8 cellular contexts compared by ENCODE assay signal in the genomic region with DNA sequence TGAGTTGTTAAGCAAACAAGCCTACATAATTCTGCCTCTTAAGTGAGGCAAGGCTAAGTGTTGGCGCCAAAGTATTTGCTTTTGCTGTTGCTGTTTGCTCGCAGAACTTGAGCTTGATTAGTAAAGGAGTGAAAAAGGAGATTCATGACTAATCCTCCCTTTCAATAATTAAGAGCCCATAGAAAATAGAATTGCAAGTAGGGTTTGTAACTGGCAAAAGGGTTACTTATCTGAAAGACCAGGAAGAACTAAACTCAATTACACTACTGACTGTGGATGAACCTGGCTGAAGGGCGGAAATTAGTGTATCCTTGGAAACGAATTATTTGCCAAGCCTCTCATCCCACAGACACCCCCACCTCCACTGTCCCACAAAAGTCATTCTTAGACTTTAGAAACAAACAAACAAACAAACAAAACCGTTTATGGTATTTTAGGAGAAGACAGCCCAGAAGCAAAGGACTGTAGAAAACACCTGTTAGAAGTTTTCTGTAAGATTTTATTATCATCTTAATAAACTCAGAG. TPM values are rescaled to one million over a fixed set of nuclear protein-coding genes. Genes with fewer than 3 reads are reported as not detected.
DNase-seq lines count a peak whose midpoint lies in the region; ATAC-seq and TF ChIP-seq lines count a peak whose summit lies in the region.

No MANE protein-coding gene starts in this region.

- intact Hi-C loops in esophagus squamous epithelium (cut with DNase I): no loop called here
- intact Hi-C loops in prostate gland (cut with DNase I): loop anchor here (5.0 kb wide), 1 partner anchor 127 kb away; a partner anchor contains a TSS

- H4K20me1 ChIP-seq in DND-41 (ENCODE audit: insufficient read depth, low read length): no peaks in the 10 kb centered on the region

- CTCF ChIA-PET in HEK293T (lab: Yijun Ruan, JAX): no interaction called here

- ATAC-seq in DND-41 (ENCODE audit: insufficient read depth, low read depth): no peak
- ATAC-seq in HG02885 (IDR thresholded peaks at IDR 0.05; ENCODE audit: poor library complexity, unreplicated experiment): no peak

- TF ChIP-seq CTCF in DND-41 (IDR thresholded peaks at IDR 0.05; ENCODE audit: borderline replicate concordance, extremely low read depth, low read length, poor library complexity, severe bottlenecking): no peak
- TF ChIP-seq CTCF in Peyer's patch (IDR thresholded peaks at IDR 0.05): no peak
- no peak for TF ChIP-seq CTCF in esophagus squamous epithelium (IDR thresholded peaks at IDR 0.05)
- TF ChIP-seq CTCF in prostate gland (IDR thresholded peaks at IDR 0.05): no peak

- H3K79me2 ChIP-seq in DND-41 (ENCODE audit: insufficient read depth, low read length): no peaks in the 10 kb centered on the region

- H3K36me3 ChIP-seq in DND-41 (ENCODE audit: insufficient read depth, low read length) (no peaks in the 10 kb centered on the region), Peyer's patch (no peaks in the 10 kb centered on the region), esophagus squamous epithelium (no peaks in the 10 kb centered on the region), prostate gland (no peaks in the 10 kb centered on the region)

- H3K27me3 ChIP-seq in DND-41 (ENCODE audit: insufficient read depth, low read length, poor library complexity) (peaks cover 70% of the 10 kb centered on the region), Peyer's patch (no peaks in the 10 kb centered on the region), esophagus squamous epithelium (no peaks in the 10 kb centered on the region), prostate gland (replicated peaks; ENCODE audit: insufficient read depth) (no peaks in the 10 kb centered on the region)

- peaks cover 17% of the 10 kb centered on the region for H3K4me1 ChIP-seq in DND-41 (ENCODE audit: insufficient read depth, low read length)
- peaks cover 0 to 12% (median 1%) of the 10 kb centered on the region in 4 donors for H3K4me1 ChIP-seq in Peyer's patch
- H3K4me1 ChIP-seq in esophagus squamous epithelium: peaks cover 3 to 37% (median 8%) of the 10 kb centered on the region in 3 donors
- H3K4me1 ChIP-seq in prostate gland (replicated peaks): no peaks in the 10 kb centered on the region

- H3K9ac ChIP-seq in DND-41 (ENCODE audit: low read depth, low read length): no peak overlapping the region; the same call in 1 of the 2 replicates

- H3K9me3 ChIP-seq in DND-41 (ENCODE audit: insufficient read depth, low read length, severe bottlenecking) (no peaks in the 10 kb centered on the region), Peyer's patch (no peaks in the 10 kb centered on the region), esophagus squamous epithelium (no peaks in the 10 kb centered on the region), prostate gland (no peaks in the 10 kb centered on the region)

- peak overlapping the region; percentile 72 for H3K4me2 ChIP-seq in DND-41 (ENCODE audit: insufficient read depth, low read length)

- POLR2A ChIA-PET in HEK293T (lab: Yijun Ruan, JAX): no interaction called here

- H3K4me3 ChIP-seq in DND-41 (ENCODE audit: low read depth in 1 of 2, low read length in 2 of 2): peak overlapping the region in 1 of 2 experiments; percentile 55; a peak in 2 of 4 replicates
- H3K4me3 ChIP-seq in Peyer's patch: peak overlapping the region; percentile 64 to 79 (median 76)
- peak overlapping the region; percentile 67 to 87 (median 79) for H3K4me3 ChIP-seq in esophagus squamous epithelium
- H3K4me3 ChIP-seq in prostate gland: peak overlapping the region; percentile 60 to 61

- H3K27ac ChIP-seq in DND-41 (ENCODE audit: low read length) (no peak overlapping the region), Peyer's patch (peak overlapping the region in 2 of 4 donors; percentile 24 to 36), esophagus squamous epithelium (peak overlapping the region; percentile 79 to 95 (median 92)), prostate gland (peak overlapping the region; percentile 81 to 90)

- DNase-seq in DND-41: no peak
- no peak for DNase-seq in Peyer's patch
- DNase-seq in esophagus squamous epithelium (lab: John Stamatoyannopoulos, UW): no peak
- DNase-seq in prostate gland (ENCODE audit: low spot score): no peak
- no peak for DNase-seq in NCI-H2107 (lab: John Stamatoyannopoulos, UW)
- no peak for DNase-seq in HEK293T (ENCODE audit: extremely low spot score)
- DNase-seq in NCI-H1436 (lab: John Stamatoyannopoulos, UW): no peak

- TF ChIP-seq POLR2A in Peyer's patch (IDR thresholded peaks at IDR 0.05): no peak
- no peak for TF ChIP-seq POLR2A in esophagus squamous epithelium (IDR thresholded peaks at IDR 0.05)
- TF ChIP-seq POLR2A in prostate gland (IDR thresholded peaks at IDR 0.05): no peak

- peak overlapping the region; percentile 68; the same call in 1 of the 2 replicates for H2AFZ ChIP-seq in DND-41 (ENCODE audit: low read depth, low read length)

- 17 to 22% methylated on average over 5 of the region's 5 CpGs for WGBS in esophagus squamous epithelium, 2 donors
- 7% methylated on average over 5 of the region's 5 CpGs for WGBS in prostate gland

TF ChIP-seq in HEK293T, 16 proteins besides CTCF, POLR2A, EP300 and RAD21:
- TF ChIP-seq CTBP1 (IDR thresholded peaks at IDR 0.05; ENCODE audit: borderline replicate concordance): no peak
- TF ChIP-seq ARNT (IDR thresholded peaks at IDR 0.05): no peak
- TF ChIP-seq ELF4 (IDR thresholded peaks at IDR 0.05): no peak
- no peak for TF ChIP-seq L3MBTL2 (conservative IDR thresholded peaks at IDR 0.05)
- TF ChIP-seq BHLHE40 (IDR thresholded peaks at IDR 0.05; ENCODE audit: borderline replicate concordance): no peak
- no peak for TF ChIP-seq FOXM1 (IDR thresholded peaks at IDR 0.05; ENCODE audit: borderline replicate concordance)
- TF ChIP-seq SUZ12 (IDR thresholded peaks at IDR 0.05): no peak
- TF ChIP-seq LEF1 (IDR thresholded peaks at IDR 0.05; ENCODE audit: borderline replicate concordance): no peak
- no peak for TF ChIP-seq FOXK2 (IDR thresholded peaks at IDR 0.05)
- TF ChIP-seq SP1 (IDR thresholded peaks at IDR 0.05): no peak
- TF ChIP-seq, protein P1, sequence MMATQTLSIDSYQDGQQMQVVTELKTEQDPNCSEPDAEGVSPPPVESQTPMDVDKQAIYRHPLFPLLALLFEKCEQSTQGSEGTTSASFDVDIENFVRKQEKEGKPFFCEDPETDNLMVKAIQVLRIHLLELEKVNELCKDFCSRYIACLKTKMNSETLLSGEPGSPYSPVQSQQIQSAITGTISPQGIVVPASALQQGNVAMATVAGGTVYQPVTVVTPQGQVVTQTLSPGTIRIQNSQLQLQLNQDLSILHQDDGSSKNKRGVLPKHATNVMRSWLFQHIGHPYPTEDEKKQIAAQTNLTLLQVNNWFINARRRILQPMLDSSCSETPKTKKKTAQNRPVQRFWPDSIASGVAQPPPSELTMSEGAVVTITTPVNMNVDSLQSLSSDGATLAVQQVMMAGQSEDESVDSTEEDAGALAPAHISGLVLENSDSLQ (IDR thresholded peaks at IDR 0.05): no peak
- no peak for TF ChIP-seq FOXA1 (IDR thresholded peaks at IDR 0.05)
- TF ChIP-seq ZNF384 (IDR thresholded peaks at IDR 0.05): no peak
- TF ChIP-seq HDGF (IDR thresholded peaks at IDR 0.05; ENCODE audit: borderline replicate concordance): no peak
- TF ChIP-seq TARDBP (IDR thresholded peaks at IDR 0.05): no peak
- TF ChIP-seq NFRKB (IDR thresholded peaks at IDR 0.05): no peak

RNA-seq across cellular contexts. Expression of a gene that starts 0.4 kb away (rescaled TPM):
- total RNA-seq in Peyer's patch (1 to 10 TPM; 3.3 to 8.1 (median 6.9) TPM), esophagus squamous epithelium (10 to 100 TPM; 23.4 to 36.7 (median 26.7) TPM), prostate gland (10 to 100 TPM in 1 of 2 donors, 1 to 10 TPM in 1; 6.6 to 17.3 TPM)
